Comparison of ENCODE assay signal across 2 cellular contexts in the genomic region with DNA sequence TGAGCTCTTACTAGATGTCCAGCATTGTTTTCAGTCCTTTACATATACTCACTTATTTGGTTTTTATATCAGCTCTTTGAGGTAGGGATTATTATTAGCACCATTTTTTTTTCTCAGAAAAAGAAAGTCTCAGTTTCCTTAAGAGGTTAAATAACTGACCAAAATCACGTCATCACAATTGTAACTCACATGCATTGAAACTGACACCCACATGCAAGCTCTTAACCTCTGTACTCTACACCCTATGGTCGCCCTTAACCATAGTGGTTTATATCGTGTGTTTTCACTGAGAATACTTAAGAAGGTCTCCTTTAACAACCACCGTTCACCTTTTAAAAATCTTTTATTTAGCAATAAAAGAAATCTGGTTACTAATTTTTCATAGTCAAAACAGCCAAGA.
A peak's percentile ranks its signal among the peaks of the same experiment; 100 is the strongest.
TF ChIP-seq lines count a peak whose summit lies in the region.

No MANE protein-coding gene starts in this region.

TF ChIP-seq in HepG2, 621 proteins besides CTCF, POLR2A, EP300 and RAD21 (continued from another document):
- TF ChIP-seq MLX (CRISPR knock-in tag; IDR thresholded peaks at IDR 0.05), result no peak
- 0 out of 2 replicates have a peak, but pooled peaks have one; percentile 19 for TF ChIP-seq CREB1 (IDR thresholded peaks at IDR 0.05)
- no peak for TF ChIP-seq CREB1 (CRISPR knock-in tag; IDR thresholded peaks at IDR 0.05)

TF ChIP-seq in GM12878, 131 proteins besides CTCF, POLR2A, EP300 and RAD21 (continued from another document):
- TF ChIP-seq BHLHE40 (IDR thresholded peaks at IDR 0.05; ENCODE audit: borderline replicate concordance in 1 of 2, low read depth in 2 of 2, low read length in 1 of 2) (peak; percentile 66 to 75), TCF7 (IDR thresholded peaks at IDR 0.05; ENCODE audit: borderline replicate concordance) (no peak), E2F4 (IDR thresholded peaks at IDR 0.05; ENCODE audit: low read depth, low read length) (no peak), RUNX3 (IDR thresholded peaks at IDR 0.05; ENCODE audit: low read length) (peak; percentile 41; the same call in 1 of the 2 replicates), CREB1 (IDR thresholded peaks at IDR 0.05; ENCODE audit: low read depth) (no peak), TBL1XR1 (IDR thresholded peaks at IDR 0.05; ENCODE audit: low read depth, low read length) (no peak)
